15 cellular contexts compared by ENCODE assay signal in genomic region chr21:41622831-41623548, GRCh38.
DNase-seq lines count a peak whose midpoint lies in the region; ATAC-seq and TF ChIP-seq lines count a peak whose summit lies in the region.
"Had no signal": no experiment of that assay in that cellular context is flagged by ENCODE, and none has a peak within 500 bp of the region (broad histone marks: within the 10 kb centered on the region; RNA-seq: fewer than 3 reads in every experiment).

No MANE protein-coding gene starts in this region.

- H3K4me3 ChIP-seq in AG10803 (ENCODE audit: low read length) (no peak overlapping the region), upper lobe of right lung (no peak overlapping the region)

- peaks cover 14% of the 10 kb centered on the region for H3K27me3 Mint-ChIP-seq in activated naive CD8-positive, alpha-beta T cell treated with anti-CD3 and anti-CD28 coated beads, Interleukin-2, amount 50 U/mL, for 24 hours
- H3K27me3 Mint-ChIP-seq in T-cell: peaks cover 38 to 63% of the 10 kb centered on the region in 2 donors
- H3K27me3 Mint-ChIP-seq: brain had no signal

- DNase-seq in AG10803 (ENCODE audit: low read depth) (peak; percentile 17), Daoy (ENCODE audit: low read depth) (peak; percentile 68), renal cortical epithelial cell (ENCODE audit: low read depth) (peak; percentile 46), OCI-M2 (lab: John Stamatoyannopoulos, UW; ENCODE audit: unreplicated experiment) (no peak), upper lobe of right lung (no peak), T-cell (no peak)
- peak; percentile 40 for DNase-seq in activated naive CD8-positive, alpha-beta T cell treated with anti-CD3 and anti-CD28 coated beads, Interleukin-2, amount 50 U/mL, for 24 hours
- DNase-seq: activated B cell treated with CpG ODN at 0.5 μM for 24 hours; Caco-2; effector memory CD4-positive, alpha-beta T cell; hypothalamus; NCI-H1092 treated with DMSO at 0.1 percent for 48 hours; NCI-H510A treated with DMSO at 0.1 percent for 48 hours had no signal

- no peaks in the 10 kb centered on the region for H3K4me1 ChIP-seq in upper lobe of right lung
- H3K4me1 ChIP-seq: Caco-2 had no signal

- no peaks in the 10 kb centered on the region for H3K36me3 Mint-ChIP-seq in activated naive CD8-positive, alpha-beta T cell treated with anti-CD3 and anti-CD28 coated beads, Interleukin-2, amount 50 U/mL, for 24 hours (ENCODE audit: low read depth)
- H3K36me3 Mint-ChIP-seq in T-cell: no peaks in the 10 kb centered on the region
- H3K36me3 Mint-ChIP-seq: brain had no signal

- H3K4me3 Mint-ChIP-seq in activated naive CD8-positive, alpha-beta T cell treated with anti-CD3 and anti-CD28 coated beads, Interleukin-2, amount 50 U/mL, for 24 hours: no peak overlapping the region
- no peak overlapping the region for H3K4me3 Mint-ChIP-seq in T-cell
- H3K4me3 Mint-ChIP-seq: activated B cell treated with CpG ODN at 0.5 μM for 24 hours, brain had no signal

- ATAC-seq in activated naive CD8-positive, alpha-beta T cell treated with anti-CD3 and anti-CD28 coated beads, Interleukin-2, amount 50 U/mL, for 24 hours: peak; percentile 86
- no peak for ATAC-seq in upper lobe of right lung
- ATAC-seq in T-cell (replicated peaks in 1 of 4): no peak
- ATAC-seq: Right ventricle myocardium inferior had no signal

- no peaks in the 10 kb centered on the region for H3K9me3 ChIP-seq in upper lobe of right lung

- no peak for TF ChIP-seq CTCF in AG10803 (conservative IDR thresholded peaks at IDR 0.05; ENCODE audit: low read length)
- TF ChIP-seq CTCF in upper lobe of right lung (IDR thresholded peaks at IDR 0.05): no peak

- POLR2A ChIA-PET in T-cell (lab: Charles Lee): no interaction called here

- no peaks in the 10 kb centered on the region for H3K36me3 ChIP-seq in upper lobe of right lung

- H3K27ac Mint-ChIP-seq in activated naive CD8-positive, alpha-beta T cell treated with anti-CD3 and anti-CD28 coated beads, Interleukin-2, amount 50 U/mL, for 24 hours: no peak overlapping the region
- H3K27ac Mint-ChIP-seq in T-cell: no peak overlapping the region
- H3K27ac Mint-ChIP-seq: activated B cell treated with CpG ODN at 0.5 μM for 24 hours had no signal

- intact Hi-C loops in upper lobe of right lung (cut with DNase I): no loop called here

- no peak overlapping the region for H3K27ac ChIP-seq in upper lobe of right lung

- CTCF ChIA-PET in T-cell (lab: Charles Lee): no interaction called here

- no peaks in the 10 kb centered on the region for H3K9me3 Mint-ChIP-seq in activated naive CD8-positive, alpha-beta T cell treated with anti-CD3 and anti-CD28 coated beads, Interleukin-2, amount 50 U/mL, for 24 hours
- H3K9me3 Mint-ChIP-seq in T-cell: no peaks in the 10 kb centered on the region
- H3K9me3 Mint-ChIP-seq: activated B cell treated with CpG ODN at 0.5 μM for 24 hours had no signal

- H3K27me3 ChIP-seq in upper lobe of right lung: peaks cover 4% of the 10 kb centered on the region

- peaks cover 8% of the 10 kb centered on the region for H3K4me1 Mint-ChIP-seq in activated naive CD8-positive, alpha-beta T cell treated with anti-CD3 and anti-CD28 coated beads, Interleukin-2, amount 50 U/mL, for 24 hours
- H3K4me1 Mint-ChIP-seq in T-cell: no peaks in the 10 kb centered on the region
- H3K4me1 Mint-ChIP-seq: activated B cell treated with CpG ODN at 0.5 μM for 24 hours, brain had no signal

Comparison
In these comparisons a context has a peak if more than half of its experiments do, and no peak if none do; other contexts are left out.
1. DNase-seq: peak in AG10803 (single experiment), Daoy (single experiment), activated naive CD8-positive, alpha-beta T cell treated with anti-CD3 and anti-CD28 coated beads, Interleukin-2, amount 50 U/mL, for 24 hours (single experiment) and renal cortical epithelial cell (single experiment); none in OCI-M2 (single experiment), upper lobe of right lung (single experiment) and T-cell (0 of 34).